Comparison of ENCODE assay signal across 12 cellular contexts in genomic region chr6:37243131-37243815, GRCh38. TPM values are rescaled to one million over a fixed set of nuclear protein-coding genes. Genes with fewer than 3 reads are reported as not detected.
DNase-seq lines count a peak whose midpoint lies in the region; ATAC-seq, FAIRE-seq and TF ChIP-seq lines count a peak whose summit lies in the region.
"Had no signal": no experiment of that assay in that cellular context is flagged by ENCODE, and none has a peak within 500 bp of the region (broad histone marks: within the 10 kb centered on the region; RNA-seq: fewer than 3 reads in every experiment).

No MANE protein-coding gene starts in this region.

- H2AFZ ChIP-seq in keratinocyte (ENCODE audit: control insufficient read depth, low read length): peak overlapping the region; percentile 84

- TF ChIP-seq CTCF in Caco-2 (IDR thresholded peaks at IDR 0.05; ENCODE audit: insufficient read depth in 1 of 2, low read depth in 1 of 2, low read length in 1 of 2, severe bottlenecking in 1 of 2, unreplicated experiment in 1 of 2): no peak
- TF ChIP-seq CTCF in keratinocyte (optimal IDR thresholded peaks at IDR 0.05 in 1 of 3, IDR thresholded peaks at IDR 0.05 in 1 of 3, conservative IDR thresholded peaks at IDR 0.05 in 1 of 3; ENCODE audit: extremely low read depth in 1 of 3, insufficient read depth in 2 of 3, low read length in 3 of 3): no peak

- DNase-seq in Caco-2 (no peak), keratinocyte (ENCODE audit: low read depth, low spot score) (no peak), NCI-H1105 (lab: John Stamatoyannopoulos, UW) (no peak), NCI-H2081 treated with DMSO at 0.1 percent for 48 hours (lab: John Stamatoyannopoulos, UW) (no peak), immature natural killer cell (no peak), posterior vena cava (ENCODE audit: low spot score) (no peak)
- DNase-seq: retina had no signal

- H3K27ac ChIP-seq in keratinocyte (ENCODE audit: control insufficient read depth, insufficient read depth, low read length): peak overlapping the region; percentile 71

- POLR2A ChIA-PET in Caco-2 (lab: Charles Lee): interaction anchor here (2.1 kb wide), 1 partner anchor 14 kb away, joined by 13 read pairs; the partner anchor contains the start of genes TBC1D22B and TMEM217

- peaks cover 10% of the 10 kb centered on the region for H3K36me3 Mint-ChIP-seq in Caco-2 (ENCODE audit: insufficient read depth, unreplicated experiment)
- H3K36me3 Mint-ChIP-seq in immature natural killer cell: peaks cover 0 to 4% (median 0%) of the 10 kb centered on the region in 3 donors
- H3K36me3 Mint-ChIP-seq: activated CD4-positive, alpha-beta memory T cell treated with anti-CD3 and anti-CD28 coated beads for 36 hours had no signal

- CTCF ChIA-PET in Caco-2 (lab: Charles Lee): no interaction called here

- no peak overlapping the region for H3K4me3 ChIP-seq in Caco-2 (ENCODE audit: low read depth, low read length)
- H3K4me3 ChIP-seq in keratinocyte (ENCODE audit: control insufficient read depth in 2 of 3, extremely low read depth in 1 of 3, insufficient read depth in 2 of 3, low read depth in 1 of 3, low read length in 3 of 3): peak overlapping the region in 1 of 3 experiments; percentile 57
- peak overlapping the region; percentile 36 for H3K4me3 ChIP-seq in skeletal muscle satellite cell (ENCODE audit: low read length)

- peak overlapping the region; percentile 56 for H3K9ac ChIP-seq in keratinocyte (ENCODE audit: control insufficient read depth, extremely low read depth, insufficient read depth, low read length)
- peak overlapping the region; percentile 82 for H3K9ac ChIP-seq in skeletal muscle satellite cell (ENCODE audit: low read depth, low read length)

- H3K36me3 ChIP-seq in Caco-2 (ENCODE audit: control insufficient read depth, insufficient read depth, low read length): no peaks in the 10 kb centered on the region
- H3K36me3 ChIP-seq in keratinocyte (ENCODE audit: control insufficient read depth in 2 of 2, extremely low read depth in 1 of 2, insufficient read depth in 2 of 2, low read length in 2 of 2): no peaks in the 10 kb centered on the region
- no peaks in the 10 kb centered on the region for H3K36me3 ChIP-seq in skeletal muscle satellite cell (ENCODE audit: insufficient read depth, low read length)

- H3K27ac Mint-ChIP-seq in Caco-2 (ENCODE audit: unreplicated experiment): peak overlapping the region; percentile 96
- no peak overlapping the region for H3K27ac Mint-ChIP-seq in immature natural killer cell
- H3K27ac Mint-ChIP-seq: T-helper 2 cell treated with Interferon-gamma antibody and Interleukin-4, amounts not matched to agents 5 μg/mL and 100 μg/mL, for 36 hours had no signal

- H3K79me2 ChIP-seq in keratinocyte (ENCODE audit: control insufficient read depth, insufficient read depth, low read length): no peaks in the 10 kb centered on the region

- H3K9me3 ChIP-seq in Caco-2 (no peaks in the 10 kb centered on the region), keratinocyte (ENCODE audit: control insufficient read depth, low read depth, low read length) (no peaks in the 10 kb centered on the region), skeletal muscle satellite cell (replicated peaks; ENCODE audit: low read length) (no peaks in the 10 kb centered on the region)

- H3K4me3 Mint-ChIP-seq in Caco-2 (ENCODE audit: unreplicated experiment) (peak overlapping the region; percentile 68), immature natural killer cell (no peak overlapping the region)
- H3K4me3 Mint-ChIP-seq: activated CD4-positive, alpha-beta memory T cell treated with anti-CD3 and anti-CD28 coated beads for 36 hours; activated naive CD4-positive, alpha-beta T cell treated with anti-CD3 and anti-CD28 coated beads for 36 hours; T-helper 2 cell treated with Interferon-gamma antibody and Interleukin-4, amounts not matched to agents 5 μg/mL and 100 μg/mL, for 36 hours had no signal

- H3K27me3 Mint-ChIP-seq in Caco-2 (ENCODE audit: insufficient read depth, unreplicated experiment): no peaks in the 10 kb centered on the region
- peaks cover 0 to 4% (median 2%) of the 10 kb centered on the region in 3 donors for H3K27me3 Mint-ChIP-seq in immature natural killer cell (ENCODE audit: low read depth in 3 of 3)
- H3K27me3 Mint-ChIP-seq: activated CD4-positive, alpha-beta memory T cell treated with anti-CD3 and anti-CD28 coated beads for 36 hours had no signal

- H3K4me1 Mint-ChIP-seq in Caco-2 (ENCODE audit: low read depth, unreplicated experiment) (peaks cover 33% of the 10 kb centered on the region), immature natural killer cell (peaks cover 13 to 15% of the 10 kb centered on the region in 2 donors)

- H3K9me3 Mint-ChIP-seq in Caco-2 (ENCODE audit: unreplicated experiment) (peaks cover 20% of the 10 kb centered on the region), immature natural killer cell (peaks cover 0 to 2% (median 0%) of the 10 kb centered on the region in 6 donors)
- H3K9me3 Mint-ChIP-seq: activated CD4-positive, alpha-beta memory T cell treated with anti-CD3 and anti-CD28 coated beads for 36 hours; activated naive CD4-positive, alpha-beta T cell treated with anti-CD3 and anti-CD28 coated beads for 36 hours; T-helper 2 cell treated with Interferon-gamma antibody and Interleukin-4, amounts not matched to agents 5 μg/mL and 100 μg/mL, for 36 hours had no signal

- ATAC-seq in SK-N-SH treated with all-trans-retinoic acid at 6 μM for 48 hours: no peak

- BruUV-seq in Caco-2 (replicated peaks; lab: Mats Ljungman, UMichigan): no TSS peak

- H4K20me1 ChIP-seq in keratinocyte (ENCODE audit: control insufficient read depth, extremely low read depth, insufficient read depth, low read length): no peaks in the 10 kb centered on the region

- H3K27me3 ChIP-seq in Caco-2 (replicated peaks; ENCODE audit: control insufficient read depth, insufficient read depth, low read length) (no peaks in the 10 kb centered on the region), keratinocyte (ENCODE audit: control insufficient read depth, extremely low read depth, insufficient read depth, low read length) (no peaks in the 10 kb centered on the region), skeletal muscle satellite cell (ENCODE audit: control insufficient read depth, insufficient read depth, low read length) (no peaks in the 10 kb centered on the region)

- H3K9me1 ChIP-seq in keratinocyte (ENCODE audit: control insufficient read depth, extremely low read depth, insufficient read depth, low read length): no peaks in the 10 kb centered on the region

- H3K4me2 ChIP-seq in keratinocyte (ENCODE audit: control insufficient read depth, extremely low read depth, insufficient read depth, low read depth, low read length) (peak overlapping the region; percentile 76), skeletal muscle satellite cell (ENCODE audit: low read length) (peak overlapping the region; percentile 71)

- dilution Hi-C loops in keratinocyte (cut with MboI; ENCODE audit: extremely low pct_ligation_motif_present, low sequenced_read_pairs): no loop called here

- no peak for FAIRE-seq in keratinocyte (lab: Jason Lieb, UNC)

- intact Hi-C loops in Caco-2 (cut with micrococcal nuclease; ENCODE audit: unreplicated experiment): no loop called here
- intact Hi-C loops in posterior vena cava (cut with DNase I): no loop called here

- H3K4me1 ChIP-seq in Caco-2 (peaks cover 44% of the 10 kb centered on the region), keratinocyte (ENCODE audit: control insufficient read depth, extremely low read depth, insufficient read depth, low read length) (peaks cover 52% of the 10 kb centered on the region), skeletal muscle satellite cell (ENCODE audit: control insufficient read depth, insufficient read depth, low read length) (peaks cover 61% of the 10 kb centered on the region)

TF ChIP-seq in SK-N-SH treated with all-trans-retinoic acid at 6 μM for 48 hours, 23 proteins besides CTCF, POLR2A, EP300 and RAD21:
- TF ChIP-seq BACH2 (CRISPR knock-in tag; IDR thresholded peaks at IDR 0.05; ENCODE audit: borderline replicate concordance) (no peak), ZFP3 (CRISPR knock-in tag; IDR thresholded peaks at IDR 0.05) (peak; percentile 19; the same call in 1 of the 2 replicates)

RNA-seq across cellular contexts. Expression of gene TBC1D22B, which starts 14.3 kb away (rescaled TPM):
- 11.8 and 13.5 TPM in 2 replicates for total RNA-seq in Caco-2 (2022)
- 5.3 to 7.3 TPM (median 5.9 TPM) in 3 replicates for polyA plus RNA-seq in keratinocyte
- 6.8 TPM for polyA plus RNA-seq in keratinocyte (2011; ENCODE audit: low read depth)
- 7.3 TPM in 2 replicates for polyA plus RNA-seq in keratinocyte (2011; cell fraction: cytosol; rRNA removed)
- 8.6 and 9.5 TPM in 2 replicates for polyA plus RNA-seq in keratinocyte (2011; cell fraction: nucleus; rRNA removed)
- 6.6 and 10.7 TPM in 2 replicates for polyA plus RNA-seq in keratinocyte (2012; ENCODE audit: low replicate concordance)
- 5.0 to 6.8 TPM (median 5.0 TPM) in 3 replicates for polyA minus RNA-seq in keratinocyte
- 3.1 TPM for polyA minus RNA-seq in keratinocyte (2011; cell fraction: cytosol; rRNA and poly(A)+ RNA removed)
- 4.9 and 6.2 TPM in 2 replicates for polyA minus RNA-seq in keratinocyte (2011; cell fraction: nucleus; rRNA and poly(A)+ RNA removed)
- total RNA-seq in skeletal muscle satellite cell (2012; rRNA removed): 4.3 and 5.0 TPM in 2 replicates
- 1 to 10 TPM; 4.3 to 8.4 (median 7.2) TPM for polyA plus RNA-seq in immature natural killer cell
- 1 to 10 TPM; 6.2 to 8.5 TPM for total RNA-seq in posterior vena cava

RNA-seq across cellular contexts. Expression of gene TMEM217, which starts 14.7 kb away (rescaled TPM):
- 1.6 and 2.6 TPM in 2 replicates for total RNA-seq in Caco-2 (2022)
- 0.44 to 0.85 TPM (median 0.80 TPM) in 3 replicates for polyA plus RNA-seq in keratinocyte
- 9.2 TPM for polyA plus RNA-seq in keratinocyte (2011; ENCODE audit: low read depth)
- 0.57 and 1.1 TPM in 2 replicates for polyA plus RNA-seq in keratinocyte (2011; cell fraction: cytosol; rRNA removed)
- polyA plus RNA-seq in keratinocyte (2011; cell fraction: nucleus; rRNA removed): 2.0 and 2.9 TPM in 2 replicates
- 0.37 and 4.8 TPM in 2 replicates for polyA plus RNA-seq in keratinocyte (2012; ENCODE audit: low replicate concordance)
- 0.36 to 0.63 TPM (median 0.38 TPM) in 3 replicates for polyA minus RNA-seq in keratinocyte
- 2.7 TPM for polyA minus RNA-seq in keratinocyte (2011; cell fraction: cytosol; rRNA and poly(A)+ RNA removed)
- 2.5 and 2.6 TPM in 2 replicates for polyA minus RNA-seq in keratinocyte (2011; cell fraction: nucleus; rRNA and poly(A)+ RNA removed)
- total RNA-seq in skeletal muscle satellite cell (2012; rRNA removed): 2.2 and 2.5 TPM in 2 replicates
- polyA plus RNA-seq in immature natural killer cell: under 1 TPM in 2 of 3 donors, not detected in 1; 0.23 to 0.32 TPM
- total RNA-seq in posterior vena cava: 1 to 10 TPM in 1 of 2 donors, under 1 TPM in 1; 0.56 to 2.0 TPM
